8 cellular contexts compared by ENCODE assay signal in the genomic region with DNA sequence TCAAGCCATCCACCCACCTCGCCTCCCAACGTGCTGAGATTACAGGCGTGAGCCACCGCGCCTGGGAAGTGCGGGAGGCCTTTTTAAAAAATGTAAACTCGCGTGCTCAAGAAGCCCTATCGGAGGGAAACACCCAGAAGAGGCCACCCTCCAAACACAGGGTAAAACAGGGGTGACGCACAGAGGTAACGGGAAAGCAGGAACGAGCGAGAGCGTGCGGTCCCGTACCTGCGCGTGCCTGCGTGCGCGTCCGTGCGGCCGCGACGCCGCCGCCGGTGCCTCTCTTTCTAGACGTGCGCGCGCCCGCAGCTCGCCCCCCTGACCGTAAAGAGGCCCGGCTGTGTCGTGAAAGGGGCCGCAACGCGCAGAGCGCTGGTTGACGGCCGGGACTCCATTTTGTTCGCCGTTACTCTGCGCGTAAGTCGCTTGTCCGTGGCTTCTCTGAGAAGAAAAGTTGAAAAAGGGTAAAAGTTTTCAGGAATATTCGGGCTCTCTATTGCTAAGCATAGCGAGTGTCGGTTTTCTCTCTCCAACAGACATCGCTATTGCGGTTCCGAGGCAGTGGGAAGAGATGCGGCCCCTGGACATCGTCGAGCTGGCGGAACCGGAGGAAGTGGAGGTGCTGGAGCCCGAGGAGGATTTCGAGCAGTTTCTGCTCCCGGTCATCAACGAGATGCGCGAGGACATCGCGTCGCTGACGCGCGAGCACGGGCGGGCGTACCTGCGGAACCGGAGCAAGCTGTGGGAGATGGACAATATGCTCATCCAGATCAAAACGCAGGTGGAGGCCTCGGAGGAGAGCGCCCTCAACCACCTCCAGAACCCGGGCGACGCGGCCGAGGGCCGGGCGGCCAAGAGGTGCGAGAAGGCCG. TPM values are rescaled to one million over a fixed set of nuclear protein-coding genes. Genes with fewer than 3 reads are reported as not detected.
DNase-seq lines count a peak whose midpoint lies in the region; ATAC-seq, FAIRE-seq and TF ChIP-seq lines count a peak whose summit lies in the region.

MRFAP1 (plus strand) TSS at position 394 of the 872 bp plus-strand sequence; CDS start at position 572, 178 bp downstream.

- H3K36me3 Mint-ChIP-seq in astrocyte (ENCODE audit: low read depth, unreplicated experiment), result peaks cover 2% of the 10 kb centered on the region

- TF ChIP-seq CTCF in astrocyte (IDR thresholded peaks at IDR 0.05; ENCODE audit: insufficient read depth, low read depth, low read length) (no peak), hepatocyte (IDR thresholded peaks at IDR 0.05; ENCODE audit: poor library complexity) (no peak)

- H3K9me3 ChIP-seq in astrocyte (ENCODE audit: insufficient read depth, low read depth, low read length) (no peaks in the 10 kb centered on the region), hepatocyte (ENCODE audit: low read depth) (no peaks in the 10 kb centered on the region), aorta (ENCODE audit: control insufficient read depth, low read length) (no peaks in the 10 kb centered on the region)

- H3K4me3 ChIP-seq in astrocyte (ENCODE audit: insufficient read depth, low read depth, low read length) (peak within 1 kb of the TSS; percentile 84), hepatocyte (peak within 1 kb of the TSS; percentile 71), aorta (ENCODE audit: low read length in 2 of 2) (peak within 1 kb of the TSS; percentile 5 to 81)

- peak within 1 kb of the TSS; percentile 89 for H3K27ac ChIP-seq in astrocyte (ENCODE audit: low read depth, low read length)
- H3K27ac ChIP-seq in hepatocyte, result peak within 1 kb of the TSS; percentile 97
- H3K27ac ChIP-seq in aorta (ENCODE audit: low read depth in 1 of 2, low read length in 2 of 2), result peak within 1 kb of the TSS; percentile 38 to 89

- no peak for FAIRE-seq in astrocyte (lab: Jason Lieb, UNC)

- peaks cover 35% of the 10 kb centered on the region for H4K20me1 ChIP-seq in astrocyte (ENCODE audit: insufficient read depth, low read length)
- H4K20me1 ChIP-seq in hepatocyte (ENCODE audit: insufficient read depth, poor library complexity, severe bottlenecking), result peaks cover 22% of the 10 kb centered on the region

- H3K4me1 Mint-ChIP-seq in astrocyte (ENCODE audit: low read depth, unreplicated experiment), result peaks cover 17% of the 10 kb centered on the region

- H3K4me2 ChIP-seq in astrocyte (ENCODE audit: low read length) (peak within 1 kb of the TSS; percentile 94), hepatocyte (peak within 1 kb of the TSS; percentile 87)

- no peaks in the 10 kb centered on the region for H3K27me3 ChIP-seq in astrocyte (ENCODE audit: insufficient read depth, low read length)
- H3K27me3 ChIP-seq in hepatocyte, result no peaks in the 10 kb centered on the region
- no peaks in the 10 kb centered on the region for H3K27me3 ChIP-seq in aorta (ENCODE audit: control insufficient read depth in 1 of 2, insufficient read depth in 2 of 2, low read length in 1 of 2)

- H3K36me3 ChIP-seq in astrocyte (ENCODE audit: insufficient read depth, low read length), result peaks cover 15% of the 10 kb centered on the region
- no peaks in the 10 kb centered on the region for H3K36me3 ChIP-seq in hepatocyte (replicated peaks; ENCODE audit: insufficient read depth, low read depth)
- peaks cover 0 to 2% of the 10 kb centered on the region in 2 donors for H3K36me3 ChIP-seq in aorta (ENCODE audit: control insufficient read depth in 1 of 2, insufficient read depth in 2 of 2, low read length in 1 of 2)

- DNase-seq in NCI-H2029 treated with DMSO at 0.1 percent for 48 hours (lab: John Stamatoyannopoulos, UW), result peak; percentile 74
- DNase-seq in T-helper 22 cell (ENCODE audit: low read depth), result peak; percentile 92
- peak; percentile 93 for DNase-seq in astrocyte (ENCODE audit: low read depth)
- peak; percentile 97 for DNase-seq in hepatocyte (ENCODE audit: low spot score)
- peak; percentile 77 for DNase-seq in renal cortical epithelial cell (ENCODE audit: low read depth)
- DNase-seq in aorta, result peak; percentile 97 to 98

- ATAC-seq in GM18508 (IDR thresholded peaks at IDR 0.05; ENCODE audit: insufficient read depth, unreplicated experiment) (peak; percentile 57), HG02981 (IDR thresholded peaks at IDR 0.05; ENCODE audit: unreplicated experiment) (peak; percentile 84), aorta (ENCODE audit: low FRiP score) (peak; percentile 98)

- H3K4me1 ChIP-seq in astrocyte (ENCODE audit: insufficient read depth, low read length), result peaks cover 14% of the 10 kb centered on the region
- peaks cover 10% of the 10 kb centered on the region for H3K4me1 ChIP-seq in hepatocyte (ENCODE audit: insufficient read depth)
- peaks cover 0 to 6% of the 10 kb centered on the region in 2 donors for H3K4me1 ChIP-seq in aorta (ENCODE audit: control insufficient read depth in 1 of 2, insufficient read depth in 2 of 2, low read length in 2 of 2)

- H3K27me3 Mint-ChIP-seq in astrocyte (ENCODE audit: low read depth, unreplicated experiment), result no peaks in the 10 kb centered on the region

- WGBS in hepatocyte (ENCODE audit: low lambda C conversion rate, missing lambda C conversion rate), result under 1% methylated on average over 90 of the region's 90 CpGs
- WGBS in aorta, 2 donors, result 0% methylated on average over 90 of the region's 90 CpGs

- no peaks in the 10 kb centered on the region for H3K9me2 ChIP-seq in hepatocyte (replicated peaks; ENCODE audit: insufficient read depth)

- peak within 1 kb of the TSS; percentile 88 for H2AFZ ChIP-seq in astrocyte (ENCODE audit: low read depth, low read length)
- peak within 1 kb of the TSS; percentile 85 for H2AFZ ChIP-seq in hepatocyte

- H3K4me3 Mint-ChIP-seq in astrocyte (ENCODE audit: unreplicated experiment), result peak within 1 kb of the TSS; percentile 96

- H3K9me3 Mint-ChIP-seq in astrocyte (ENCODE audit: unreplicated experiment), result no peaks in the 10 kb centered on the region

- intact Hi-C loops in aorta (cut with DNase I), result loop anchor here (2.0 to 5.0 kb wide), 2 partner anchors 72 to 74 kb away; no protein-coding TSS in a partner anchor

- H3K79me2 ChIP-seq in astrocyte (ENCODE audit: insufficient read depth, low read length) (peaks cover 34% of the 10 kb centered on the region), hepatocyte (peaks cover 39% of the 10 kb centered on the region)

- peak within 1 kb of the TSS; percentile 97 for H3K27ac Mint-ChIP-seq in astrocyte (ENCODE audit: unreplicated experiment)

- peak within 1 kb of the TSS; percentile 98 for H3K9ac ChIP-seq in astrocyte (ENCODE audit: low read length)

RNA-seq across cellular contexts. Expression of gene MRFAP1, which starts in this region (rescaled TPM):
- 258 and 278 TPM in 2 replicates for total RNA-seq in astrocyte
- total RNA-seq in hepatocyte, result 221 and 238 TPM in 2 replicates
- 225 and 256 TPM in 2 replicates for polyA plus RNA-seq in hepatocyte
- total RNA-seq in renal cortical epithelial cell, result 57.8 and 240 TPM in 2 replicates
- 100 to 1,000 TPM; 244 to 263 TPM for total RNA-seq in aorta
- 100 to 1,000 TPM; 326 to 419 TPM for polyA plus RNA-seq in aorta

Comparison
In these comparisons a context has a peak if more than half of its experiments do, and no peak if none do; other contexts are left out.
1. Peak in every context shown above with its lines: DNase-seq, ATAC-seq, H3K4me3 ChIP-seq and H3K27ac ChIP-seq.